12 cellular contexts compared by ENCODE assay signal in the genomic region with DNA sequence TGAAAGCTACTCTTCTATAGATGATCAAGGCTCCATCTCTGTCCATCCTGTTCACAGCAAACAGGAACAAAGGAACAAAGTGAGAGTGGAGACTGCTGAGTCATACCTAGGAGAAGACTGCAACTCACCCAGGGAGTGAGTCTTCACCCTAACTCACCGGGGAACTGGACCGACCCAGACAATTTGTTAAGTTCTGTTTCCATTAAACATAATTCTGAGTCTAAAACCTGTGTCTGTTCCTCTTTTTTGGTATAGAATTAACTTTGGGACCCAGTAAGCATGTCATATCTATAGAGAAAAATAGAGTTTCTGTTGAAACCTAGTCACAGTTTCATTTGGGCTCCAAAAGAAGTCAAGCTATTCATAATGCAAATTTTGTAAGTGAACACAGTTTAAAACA. TPM values are rescaled to one million over a fixed set of nuclear protein-coding genes. Genes with fewer than 3 reads are reported as not detected.
DNase-seq lines count a peak whose midpoint lies in the region; ATAC-seq and TF ChIP-seq lines count a peak whose summit lies in the region.
"Had no signal": no experiment of that assay in that cellular context is flagged by ENCODE, and none has a peak within 500 bp of the region (broad histone marks: within the 10 kb centered on the region; RNA-seq: fewer than 3 reads in every experiment).

No MANE protein-coding gene starts in this region.

- peak; percentile 87 for ATAC-seq in HG02938 (IDR thresholded peaks at IDR 0.05; ENCODE audit: unreplicated experiment)
- peak; percentile 81 for ATAC-seq in stimulated activated naive B cell treated with anti-CD40 and anti-IgM and Interleukin-4, amounts not matched to agents 10 μg/mL and 1 μg/mL and 100 μg/mL, for 72 hours (replicated peaks)
- no peak for ATAC-seq in HG03196 (IDR thresholded peaks at IDR 0.05; ENCODE audit: unreplicated experiment)
- ATAC-seq: stimulated activated naive CD8-positive, alpha-beta T cell treated with anti-CD3 and anti-CD28 coated beads, Interleukin-15, Interleukin-2, amounts not matched to agents 100 U/mL and 50 U/mL, for 24 hours had no signal

- BruUV-seq in MCF 10A (replicated peaks; lab: Mats Ljungman, UMichigan): no TSS peak

- H3K36me3 Mint-ChIP-seq in MCF 10A (ENCODE audit: insufficient read depth, unreplicated experiment) (peaks cover 6% of the 10 kb centered on the region), nephron progenitor cell (ENCODE audit: low read depth) (peaks cover 86% of the 10 kb centered on the region)
- H3K36me3 Mint-ChIP-seq in stimulated activated naive B cell treated with anti-CD40 and anti-IgM and Interleukin-4, amounts not matched to agents 10 μg/mL and 1 μg/mL and 100 μg/mL, for 72 hours: no peaks in the 10 kb centered on the region
- H3K36me3 Mint-ChIP-seq: brain had no signal

- H3K9me3 ChIP-seq in breast epithelium: no peaks in the 10 kb centered on the region

- no peaks in the 10 kb centered on the region for H3K9me3 Mint-ChIP-seq in MCF 10A (ENCODE audit: unreplicated experiment)
- peaks cover 0 to 2% of the 10 kb centered on the region in 2 donors for H3K9me3 Mint-ChIP-seq in stimulated activated naive B cell treated with anti-CD40 and anti-IgM and Interleukin-4, amounts not matched to agents 10 μg/mL and 1 μg/mL and 100 μg/mL, for 72 hours
- no peaks in the 10 kb centered on the region for H3K9me3 Mint-ChIP-seq in nephron progenitor cell
- H3K9me3 Mint-ChIP-seq: brain had no signal

- TF ChIP-seq POLR2A in breast epithelium (IDR thresholded peaks at IDR 0.05): no peak

- no peak overlapping the region for H3K4me3 Mint-ChIP-seq in MCF 10A (ENCODE audit: unreplicated experiment)
- no peak overlapping the region for H3K4me3 Mint-ChIP-seq in stimulated activated naive B cell treated with anti-CD40 and anti-IgM and Interleukin-4, amounts not matched to agents 10 μg/mL and 1 μg/mL and 100 μg/mL, for 72 hours
- H3K4me3 Mint-ChIP-seq in nephron progenitor cell: no peak overlapping the region
- H3K4me3 Mint-ChIP-seq: brain had no signal

- no peak overlapping the region for H3K27ac Mint-ChIP-seq in MCF 10A (ENCODE audit: low read depth, unreplicated experiment)
- H3K27ac Mint-ChIP-seq in stimulated activated naive B cell treated with anti-CD40 and anti-IgM and Interleukin-4, amounts not matched to agents 10 μg/mL and 1 μg/mL and 100 μg/mL, for 72 hours: no peak overlapping the region
- no peak overlapping the region for H3K27ac Mint-ChIP-seq in nephron progenitor cell
- H3K27ac Mint-ChIP-seq: brain had no signal

- H3K27me3 ChIP-seq in breast epithelium: no peaks in the 10 kb centered on the region

- no peak overlapping the region for H3K4me3 ChIP-seq in breast epithelium

- H3K27me3 Mint-ChIP-seq in MCF 10A (ENCODE audit: insufficient read depth, unreplicated experiment) (no peaks in the 10 kb centered on the region), nephron progenitor cell (ENCODE audit: low read depth, poor library complexity) (no peaks in the 10 kb centered on the region)
- H3K27me3 Mint-ChIP-seq in stimulated activated naive B cell treated with anti-CD40 and anti-IgM and Interleukin-4, amounts not matched to agents 10 μg/mL and 1 μg/mL and 100 μg/mL, for 72 hours: peaks cover 0 to 4% of the 10 kb centered on the region in 2 donors
- H3K27me3 Mint-ChIP-seq: brain had no signal

- no peaks in the 10 kb centered on the region for H3K4me1 ChIP-seq in breast epithelium

- H3K36me3 ChIP-seq in breast epithelium: no peaks in the 10 kb centered on the region

- POLR2A ChIA-PET in MCF 10A (lab: Yijun Ruan, JAX): interaction anchor here (1.6 kb wide), 1 partner anchor 14 kb away, joined by 4 read pairs; no protein-coding TSS in a partner anchor

- intact Hi-C loops in MCF 10A (cut with micrococcal nuclease) (no loop called here), breast epithelium (cut with DNase I; ENCODE audit: low total_unique reads) (no loop called here)

- no peak for TF ChIP-seq CTCF in MCF 10A (IDR thresholded peaks at IDR 0.05; ENCODE audit: unreplicated experiment)
- TF ChIP-seq CTCF in breast epithelium (IDR thresholded peaks at IDR 0.05): no peak
- no peak for TF ChIP-seq CTCF in nephron progenitor cell (IDR thresholded peaks at IDR 0.05)

- no peak overlapping the region for H3K27ac ChIP-seq in breast epithelium

- no peaks in the 10 kb centered on the region for H3K4me1 Mint-ChIP-seq in MCF 10A (ENCODE audit: insufficient read depth, unreplicated experiment)
- peaks cover 0 to 9% of the 10 kb centered on the region in 2 donors for H3K4me1 Mint-ChIP-seq in stimulated activated naive B cell treated with anti-CD40 and anti-IgM and Interleukin-4, amounts not matched to agents 10 μg/mL and 1 μg/mL and 100 μg/mL, for 72 hours
- H3K4me1 Mint-ChIP-seq in nephron progenitor cell: peaks cover 19% of the 10 kb centered on the region

- DNase-seq in MCF 10A (ENCODE audit: unreplicated experiment) (peak; percentile 42), breast epithelium (ENCODE audit: low spot score in 2 of 2) (no peak), OCI-M1 (lab: John Stamatoyannopoulos, UW) (peak; percentile 21), nephron progenitor cell (no peak), islet precursor cell (no peak)
- DNase-seq in stimulated activated naive B cell treated with anti-CD40 and anti-IgM and Interleukin-4, amounts not matched to agents 10 μg/mL and 1 μg/mL and 100 μg/mL, for 72 hours: no peak
- DNase-seq: NCI-H1930; stimulated activated naive CD8-positive, alpha-beta T cell treated with anti-CD3 and anti-CD28 coated beads, Interleukin-15, Interleukin-2, amounts not matched to agents 100 U/mL and 50 U/mL, for 24 hours had no signal

- CTCF ChIA-PET in MCF 10A (lab: Yijun Ruan, JAX): interaction anchor here (0.6 to 3.4 kb wide), 3 partner anchors 21 to 84 kb away, joined by 4 to 14 read pairs (median 4); no protein-coding TSS in a partner anchor

RNA-seq across cellular contexts. Expression of gene CCDC80, which starts 21.6 kb away (rescaled TPM):
- total RNA-seq in MCF 10A (2022) (10.4 and 19.4 TPM in 2 replicates), breast epithelium (100 to 1,000 TPM in 1 of 3 donors, 10 to 100 TPM in 2; 38.7 to 430 (median 42.0) TPM)
- total RNA-seq: activated CD8-positive, alpha-beta memory T cell treated with anti-CD3 and anti-CD28 coated beads for 36 hours had no signal

RNA-seq across cellular contexts. Expression of gene SLC35A5, which starts 57.5 kb away (rescaled TPM):
- total RNA-seq in MCF 10A (2022): 23.3 and 26.7 TPM in 2 replicates
- 10 to 100 TPM; 32.1 to 37.6 (median 37.0) TPM for total RNA-seq in breast epithelium

RNA-seq across cellular contexts. Expression of gene ATG3, which starts 57.5 kb away (rescaled TPM):
- total RNA-seq in MCF 10A (2022) (87.8 and 97.2 TPM in 2 replicates), breast epithelium (10 to 100 TPM; 62.6 to 97.9 (median 68.2) TPM)

Comparison
In these comparisons a context has a peak if more than half of its experiments do, and no peak if none do; other contexts are left out.
1. DNase-seq: peak in MCF 10A (single experiment) and OCI-M1 (single experiment); none in breast epithelium (0 of 2), stimulated activated naive B cell treated with anti-CD40 and anti-IgM and Interleukin-4, amounts not matched to agents 10 μg/mL and 1 μg/mL and 100 μg/mL, for 72 hours (single experiment), nephron progenitor cell (single experiment) and islet precursor cell (single experiment).